ENCODE assay signal across 8 cellular contexts in genomic region chr10:116848912-116849270, GRCh38. TPM values are rescaled to one million over a fixed set of nuclear protein-coding genes. Genes with fewer than 3 reads are reported as not detected.
DNase-seq lines count a peak whose midpoint lies in the region; ATAC-seq, FAIRE-seq and TF ChIP-seq lines count a peak whose summit lies in the region.

No MANE protein-coding gene starts in this region.

- RAD21 ChIA-PET in GM12878 (lab: Charles Lee; ENCODE audit: unreplicated experiment), result interaction anchor here (0.6 to 1.3 kb wide), 5 partner anchors 8 to 52 kb away, joined by 3 to 7 read pairs (median 5); no protein-coding TSS in a partner anchor

- H4K20me1 ChIP-seq in GM12878 (ENCODE audit: control insufficient read depth, insufficient read depth) (no peaks in the 10 kb centered on the region), keratinocyte (ENCODE audit: control insufficient read depth, extremely low read depth, insufficient read depth, low read length) (no peaks in the 10 kb centered on the region)

- H3K79me2 ChIP-seq in GM12878 (ENCODE audit: control insufficient read depth, insufficient read depth, low read length), result no peaks in the 10 kb centered on the region; the same call in none of the 2 replicates
- no peaks in the 10 kb centered on the region for H3K79me2 ChIP-seq in keratinocyte (ENCODE audit: control insufficient read depth, insufficient read depth, low read length)

- in situ Hi-C loops in GM12878 (cut with MboI), result no loop called here

- CTCF ChIA-PET in GM12878 (lab: Yijun Ruan, JAX), result interaction anchor here (1.2 to 1.3 kb wide), 2 partner anchors 52 to 326 kb away, joined by 4 to 6 read pairs; no protein-coding TSS in a partner anchor

- no peak for TF ChIP-seq CTCF in GM12878 (IDR thresholded peaks at IDR 0.05 in 2 of 3, conservative IDR thresholded peaks at IDR 0.05 in 1 of 3; ENCODE audit: control insufficient read depth in 2 of 3, extremely low read depth in 1 of 3, insufficient read depth in 1 of 3, low read depth in 3 of 3, low read length in 3 of 3)
- no peak for TF ChIP-seq CTCF in keratinocyte (optimal IDR thresholded peaks at IDR 0.05 in 1 of 3, IDR thresholded peaks at IDR 0.05 in 1 of 3, conservative IDR thresholded peaks at IDR 0.05 in 1 of 3; ENCODE audit: extremely low read depth in 1 of 3, insufficient read depth in 2 of 3, low read length in 3 of 3)

- H3K36me3 ChIP-seq in GM12878 (ENCODE audit: control insufficient read depth in 2 of 2, insufficient read depth in 2 of 2, low read length in 1 of 2), result no peaks in the 10 kb centered on the region
- H3K36me3 ChIP-seq in keratinocyte (ENCODE audit: control insufficient read depth in 2 of 2, extremely low read depth in 1 of 2, insufficient read depth in 2 of 2, low read length in 2 of 2), result no peaks in the 10 kb centered on the region

- peak; percentile 60 for ATAC-seq in GM12878
- no peak for ATAC-seq in GM21737 (IDR thresholded peaks at IDR 0.05; ENCODE audit: unreplicated experiment)

- H3K9me3 ChIP-seq in GM12878 (replicated peaks; ENCODE audit: control insufficient read depth, insufficient read depth, low read length), result no peaks in the 10 kb centered on the region
- H3K9me3 ChIP-seq in keratinocyte (ENCODE audit: control insufficient read depth, low read depth, low read length), result no peaks in the 10 kb centered on the region

- BruUV-seq in GM12878 (replicated peaks; lab: Mats Ljungman, UMichigan), result no TSS peak

- H3K9ac ChIP-seq in GM12878 (ENCODE audit: control insufficient read depth, insufficient read depth, low read length), result peak overlapping the region; percentile 86
- H3K9ac ChIP-seq in keratinocyte (ENCODE audit: control insufficient read depth, extremely low read depth, insufficient read depth, low read length), result peak overlapping the region; percentile 69

- POLR2A ChIA-PET in GM12878 (lab: Charles Lee), result no interaction called here

- H3K27me3 ChIP-seq in GM12878 (replicated peaks in 1 of 2; ENCODE audit: control insufficient read depth in 2 of 2, insufficient read depth in 2 of 2, low read length in 1 of 2) (no peaks in the 10 kb centered on the region; a peak in 1 of 4 replicates), keratinocyte (ENCODE audit: control insufficient read depth, extremely low read depth, insufficient read depth, low read length) (no peaks in the 10 kb centered on the region)

- FAIRE-seq in GM12878 (lab: Jason Lieb, UNC), result no peak
- FAIRE-seq in keratinocyte (lab: Jason Lieb, UNC), result no peak

- H3K4me1 ChIP-seq in GM12878 (ENCODE audit: control insufficient read depth, insufficient read depth, low read length) (peaks cover 27% of the 10 kb centered on the region), keratinocyte (ENCODE audit: control insufficient read depth, extremely low read depth, insufficient read depth, low read length) (peaks cover 15% of the 10 kb centered on the region)

- TF ChIP-seq RAD21 in GM12878 (IDR thresholded peaks at IDR 0.05; ENCODE audit: insufficient read depth, low read depth, low read length), result no peak

- SMC1A ChIA-PET in GM12878 (lab: Charles Lee; ENCODE audit: uncharacterized antibody, unreplicated experiment), result interaction anchor here (1.2 to 1.5 kb wide), 2 partner anchors 12 to 52 kb away, joined by 3 to 4 read pairs; no protein-coding TSS in a partner anchor

- no peak for TF ChIP-seq POLR2A in GM12878 (IDR thresholded peaks at IDR 0.05; ENCODE audit: low read depth, low read length)

- WGBS in GM12878 (ENCODE audit: insufficient coverage, insufficient replicate concordance, low lambda C conversion rate, missing lambda C conversion rate), result 5% methylated on average over 25 of the region's 25 CpGs

- H3K9me1 ChIP-seq in keratinocyte (ENCODE audit: control insufficient read depth, extremely low read depth, insufficient read depth, low read length), result no peaks in the 10 kb centered on the region

- H2AFZ ChIP-seq in GM12878 (ENCODE audit: control insufficient read depth, low read depth, low read length) (peak overlapping the region; percentile 96), keratinocyte (ENCODE audit: control insufficient read depth, low read length) (peak overlapping the region; percentile 98)

- H3K4me3 ChIP-seq in GM12878 (peak overlapping the region; percentile 76), keratinocyte (ENCODE audit: control insufficient read depth in 2 of 3, extremely low read depth in 1 of 3, insufficient read depth in 2 of 3, low read depth in 1 of 3, low read length in 3 of 3) (peak overlapping the region; percentile 69 to 81 (median 78))

- intact Hi-C loops in GM12878 (cut with micrococcal nuclease; ENCODE audit: unreplicated experiment), result no loop called here

- H3K27ac ChIP-seq in GM12878 (ENCODE audit: control insufficient read depth, insufficient read depth) (peak overlapping the region; percentile 81), keratinocyte (ENCODE audit: control insufficient read depth, insufficient read depth, low read length) (peak overlapping the region; percentile 29), temporal lobe (ENCODE audit: low read depth, low read length) (peak overlapping the region; percentile 33)

- dilution Hi-C loops in keratinocyte (cut with MboI; ENCODE audit: extremely low pct_ligation_motif_present, low sequenced_read_pairs), result no loop called here

- DNase-seq in DMS53 (lab: John Stamatoyannopoulos, UW) (peak; percentile 60), DMS53 treated with DMSO at 0.1 percent for 48 hours (lab: John Stamatoyannopoulos, UW; ENCODE audit: unreplicated experiment) (no peak), GM12878 (ENCODE audit: low read depth, low spot score) (no peak), keratinocyte (ENCODE audit: low read depth, low spot score) (no peak), LoVo (ENCODE audit: low spot score) (no peak), cerebellar cortex (ENCODE audit: low spot score) (no peak)

- H3K4me2 ChIP-seq in GM12878 (ENCODE audit: control insufficient read depth, insufficient read depth), result peak overlapping the region; percentile 86
- peak overlapping the region; percentile 87 for H3K4me2 ChIP-seq in keratinocyte (ENCODE audit: control insufficient read depth, extremely low read depth, insufficient read depth, low read depth, low read length)

- no peak for TF ChIP-seq EP300 in GM12878 (IDR thresholded peaks at IDR 0.05; ENCODE audit: borderline replicate concordance in 1 of 2, control insufficient read depth in 1 of 2, low read depth in 2 of 2, low read length in 2 of 2)

TF ChIP-seq in GM12878, 131 proteins besides CTCF, POLR2A, EP300 and RAD21:
- TF ChIP-seq CBFB (IDR thresholded peaks at IDR 0.05; ENCODE audit: low read depth) (0 out of 2 replicates have a peak, but pooled peaks have one; percentile 7), TCF3 (IDR thresholded peaks at IDR 0.05; ENCODE audit: borderline replicate concordance, insufficient read depth, low read depth, low read length) (no peak), BHLHE40 (IDR thresholded peaks at IDR 0.05; ENCODE audit: borderline replicate concordance in 1 of 2, low read depth in 2 of 2, low read length in 1 of 2) (peak in 1 of 2 experiments; percentile 19; a peak in 1 of 4 replicates), KLF5 (IDR thresholded peaks at IDR 0.05; ENCODE audit: partially characterized antibody) (no peak)

RNA-seq across cellular contexts. Expression of gene ENO4, which starts 0.4 kb away (rescaled TPM):
- not detected in 2 replicates for total RNA-seq in GM12878 (2013; cell fraction: nucleolus; rRNA removed)
- total RNA-seq in GM12878 (2014; rRNA removed) (0.05 TPM in 1 of 2 replicates, not detected in the other), GM12878 (2014; rRNA removed; fragmentation: Illumina TruSeq; extraction: Trizol) (not detected in 2 replicates), GM12878 (2021) (not detected in 2 replicates), temporal lobe (1.2 TPM)
- not detected for polyA plus RNA-seq in GM12878 (2011; ENCODE audit: low read depth)
- polyA plus RNA-seq in GM12878 (2011; rRNA removed) (0.12 TPM in 1 of 2 replicates, not detected in the other), GM12878 (2014; fragmentation: Illumina TruSeq; extraction: Trizol) (not detected in 2 replicates), GM12878 (2014; fragmentation: Nextera tagmentation; extraction: Ambion mirVana) (under 1 TPM in 1 of 2 experiments, not detected in 1; 0.37 TPM), GM12878 (2014; rRNA removed) (0.18 TPM in 1 of 2 replicates, not detected in the other), GM12878 (2016; fragmentation: Nextera tagmentation; extraction: Ambion mirVana) (not detected), keratinocyte (0.17 to 0.35 TPM (median 0.25 TPM) in 3 replicates)
- not detected in 2 replicates for polyA plus RNA-seq in GM12878 (2011; cell fraction: cytosol; rRNA removed)
- not detected in 2 replicates for polyA plus RNA-seq in GM12878 (2011; cell fraction: nucleus; rRNA removed)
- not detected in 2 replicates for polyA plus RNA-seq in GM12878 (2012)
- polyA minus RNA-seq in GM12878 (2011; rRNA and poly(A)+ RNA removed), result not detected in 2 replicates
- polyA minus RNA-seq in GM12878 (2011; cell fraction: cytosol; rRNA and poly(A)+ RNA removed), result not detected in 2 replicates
- polyA minus RNA-seq in GM12878 (2011; cell fraction: nucleus; rRNA and poly(A)+ RNA removed), result 0.12 TPM in 1 of 2 replicates, not detected in the other
- not detected for polyA plus RNA-seq in keratinocyte (2011; ENCODE audit: low read depth)
- 0.24 and 0.25 TPM in 2 replicates for polyA plus RNA-seq in keratinocyte (2011; cell fraction: cytosol; rRNA removed)
- 0.43 and 0.72 TPM in 2 replicates for polyA plus RNA-seq in keratinocyte (2011; cell fraction: nucleus; rRNA removed)
- 0.10 TPM in 1 of 2 replicates, not detected in the other for polyA plus RNA-seq in keratinocyte (2012; ENCODE audit: low replicate concordance)
- polyA minus RNA-seq in keratinocyte, result not detected in 3 replicates
- not detected for polyA minus RNA-seq in keratinocyte (2011; cell fraction: cytosol; rRNA and poly(A)+ RNA removed)
- polyA minus RNA-seq in keratinocyte (2011; cell fraction: nucleus; rRNA and poly(A)+ RNA removed), result not detected in 2 replicates

Comparison
In these comparisons a context has a peak if more than half of its experiments do, and no peak if none do; other contexts are left out.
1. H3K27ac ChIP-seq: peak in every context shown above with its lines; median percentile 81 in GM12878; 33 in temporal lobe; 29 in keratinocyte.